Comparison of ENCODE assay signal across 10 cellular contexts in genomic region chr20:50286174-50286511, GRCh38.
DNase-seq lines count a peak whose midpoint lies in the region; TF ChIP-seq lines count a peak whose summit lies in the region.
"Had no signal": no experiment of that assay in that cellular context is flagged by ENCODE, and none has a peak within 500 bp of the region (broad histone marks: within the 10 kb centered on the region; RNA-seq: fewer than 3 reads in every experiment).

No MANE protein-coding gene starts in this region.

- H2AK5ac ChIP-seq in neuronal stem cell (ENCODE audit: low read depth, low read length) = no peak overlapping the region

- H3K9me3 ChIP-seq in BLaER1 treated with 17β-estradiol and CSF1 and Interleukin-3, amounts not matched to agents 10 nM and 100 nM (replicated peaks in 1 of 11) = no peaks in the 10 kb centered on the region
- no peaks in the 10 kb centered on the region for H3K9me3 ChIP-seq in HEK293 (ENCODE audit: control insufficient read depth, insufficient read depth, low read depth, low read length)
- no peaks in the 10 kb centered on the region for H3K9me3 ChIP-seq in ascending aorta
- no peaks in the 10 kb centered on the region for H3K9me3 ChIP-seq in neuronal stem cell (replicated peaks in 1 of 2; ENCODE audit: control insufficient read depth in 2 of 2, insufficient read depth in 1 of 2, low read depth in 1 of 2, low read length in 2 of 2)

- peaks cover 0 to 14% (median 0%) of the 10 kb centered on the region in 11 experiments; a peak in 5 of 22 replicates for H4K20me1 ChIP-seq in BLaER1 treated with 17β-estradiol and CSF1 and Interleukin-3, amounts not matched to agents 10 nM and 100 nM

- H3K9ac ChIP-seq in BLaER1 treated with 17β-estradiol and CSF1 and Interleukin-3, amounts not matched to agents 10 nM and 100 nM = peak overlapping the region in 6 of 11 experiments; percentile 30 to 70 (median 60); a peak in 6 of 22 replicates
- no peak overlapping the region for H3K9ac ChIP-seq in neuronal stem cell (ENCODE audit: low read depth, low read length, poor library complexity)

- WGBS in neuronal stem cell (ENCODE audit: extremely low coverage in 2 of 2, insufficient read length in 2 of 2, insufficient replicate concordance in 1 of 2), 2 donors = no CpG with 5 or more reads among the region's 9 CpGs
- 56 to 60% methylated on average over 9 of the region's 9 CpGs for WGBS in lower leg skin, 2 donors

- H3K27me3 ChIP-seq in BLaER1 treated with 17β-estradiol and CSF1 and Interleukin-3, amounts not matched to agents 10 nM and 100 nM = peaks cover 0 to 42% (median 11%) of the 10 kb centered on the region in 11 experiments; a peak in 13 of 22 replicates
- H3K27me3 ChIP-seq in ascending aorta (no peaks in the 10 kb centered on the region), neuronal stem cell (ENCODE audit: control insufficient read depth in 3 of 3, insufficient read depth in 3 of 3, low read depth in 1 of 3, low read length in 3 of 3) (no peaks in the 10 kb centered on the region)

- H2BK5ac ChIP-seq in neuronal stem cell (ENCODE audit: low read length) = no peak overlapping the region

- no peak for TF ChIP-seq POLR2A in lower leg skin (IDR thresholded peaks at IDR 0.05)

- CTCF ChIA-PET in HEK293 (lab: Yijun Ruan, JAX) = no interaction called here

- no peak overlapping the region for H4K8ac ChIP-seq in neuronal stem cell (ENCODE audit: low read depth, low read length)

- H3K4ac ChIP-seq in neuronal stem cell (ENCODE audit: low read length) = no peak overlapping the region

- peak overlapping the region; percentile 87 for H2AFZ ChIP-seq in neuronal stem cell (ENCODE audit: low read length)

- no peak overlapping the region for H3K4me3 ChIP-seq in BLaER1 treated with 17β-estradiol and CSF1 and Interleukin-3, amounts not matched to agents 10 nM and 100 nM
- H3K4me3 ChIP-seq in HEK293 (ENCODE audit: low read depth, low read length) (no peak overlapping the region), ascending aorta (peak overlapping the region in 1 of 2 donors; percentile 1), neuronal stem cell (ENCODE audit: low read length in 2 of 2) (no peak overlapping the region), lower leg skin (ENCODE audit: low read depth, poor library complexity, severe bottlenecking) (no peak overlapping the region)

- H3K14ac ChIP-seq in neuronal stem cell (ENCODE audit: low read length) = no peak overlapping the region

- DNase-seq in ascending aorta (ENCODE audit: low spot score in 2 of 2) (no peak), neuronal stem cell (ENCODE audit: low spot score) (no peak), posterior vena cava (ENCODE audit: low spot score) (no peak), KG1 (lab: John Stamatoyannopoulos, UW) (no peak), lower leg skin (ENCODE audit: low spot score in 2 of 2) (no peak)
- DNase-seq in stimulated activated CD4-positive, alpha-beta T cell treated with anti-CD3 and anti-CD28 coated beads, Interleukin-2, amount 100 ng/mL, for 24 hours = no peak
- DNase-seq: activated gamma-delta T cell treated with Interleukin-2 at 50 U/mL for 16 hours, NCI-H748 treated with DMSO at 0.1 percent for 48 hours had no signal

- no peak for TF ChIP-seq CTCF in HEK293 (tag by site-specific recombination; IDR thresholded peaks at IDR 0.05)
- no peak for TF ChIP-seq CTCF in ascending aorta (IDR thresholded peaks at IDR 0.05)
- no peak for TF ChIP-seq CTCF in lower leg skin (IDR thresholded peaks at IDR 0.05)

- no peak overlapping the region for H2BK120ac ChIP-seq in neuronal stem cell (ENCODE audit: low read depth, low read length)

- H2BK12ac ChIP-seq in neuronal stem cell (ENCODE audit: low read length) = no peak overlapping the region

- H3K18ac ChIP-seq in neuronal stem cell (ENCODE audit: low read length) = peak overlapping the region; percentile 40

- peak overlapping the region; percentile 69 to 98 (median 91) for H3K4me2 ChIP-seq in BLaER1 treated with 17β-estradiol and CSF1 and Interleukin-3, amounts not matched to agents 10 nM and 100 nM
- no peak overlapping the region for H3K4me2 ChIP-seq in neuronal stem cell (ENCODE audit: insufficient read depth, low read length, poor library complexity, severe bottlenecking)

- H3K36me3 ChIP-seq in BLaER1 treated with 17β-estradiol and CSF1 and Interleukin-3, amounts not matched to agents 10 nM and 100 nM = no peaks in the 10 kb centered on the region
- no peaks in the 10 kb centered on the region for H3K36me3 ChIP-seq in HEK293 (ENCODE audit: control insufficient read depth in 2 of 2, insufficient read depth in 1 of 2, low read length in 2 of 2)
- no peaks in the 10 kb centered on the region for H3K36me3 ChIP-seq in ascending aorta
- H3K36me3 ChIP-seq in neuronal stem cell (replicated peaks in 1 of 2; ENCODE audit: control insufficient read depth in 2 of 2, insufficient read depth in 2 of 2, low read length in 2 of 2) = no peaks in the 10 kb centered on the region

- POLR2A ChIA-PET in HEK293 (lab: Yijun Ruan, JAX) = no interaction called here

- peak overlapping the region in 6 of 11 experiments; percentile 68 to 81 (median 78); a peak in 11 of 22 replicates for H3K27ac ChIP-seq in BLaER1 treated with 17β-estradiol and CSF1 and Interleukin-3, amounts not matched to agents 10 nM and 100 nM
- H3K27ac ChIP-seq in HEK293 (ENCODE audit: extremely low read depth, low read depth, low read length) = peak overlapping the region; percentile 59
- H3K27ac ChIP-seq in ascending aorta = peak overlapping the region; percentile 35 to 70
- no peak overlapping the region for H3K27ac ChIP-seq in neuronal stem cell (replicated peaks; ENCODE audit: low read length)

- H3K4me1 ChIP-seq in BLaER1 treated with 17β-estradiol and CSF1 and Interleukin-3, amounts not matched to agents 10 nM and 100 nM = peaks cover 36 to 65% (median 48%) of the 10 kb centered on the region in 10 experiments
- H3K4me1 ChIP-seq in HEK293 (ENCODE audit: control insufficient read depth, insufficient read depth, low read length) (peaks cover 14% of the 10 kb centered on the region), ascending aorta (peaks cover 6 to 21% of the 10 kb centered on the region in 2 donors), neuronal stem cell (ENCODE audit: control insufficient read depth in 2 of 2, insufficient read depth in 1 of 2, low read depth in 1 of 2, low read length in 2 of 2) (peaks cover 5 to 7% of the 10 kb centered on the region in 2 donors)

- no peaks in the 10 kb centered on the region for H3K79me1 ChIP-seq in neuronal stem cell (ENCODE audit: low read depth, low read length)

- H2BK15ac ChIP-seq in neuronal stem cell (ENCODE audit: low read length) = no peak overlapping the region

- intact Hi-C loops in ascending aorta (cut with DNase I) (no loop called here), posterior vena cava (cut with DNase I) (loop anchor here in 1 of 2 donors (10.0 kb wide), 1 partner anchor 91 kb away; the partner anchor contains the start of gene CEBPB), lower leg skin (cut with DNase I; ENCODE audit: low total_unique reads) (no loop called here)

- H4K91ac ChIP-seq in neuronal stem cell (ENCODE audit: low read depth, low read length, poor library complexity) = no peak overlapping the region

- no peak overlapping the region for H3K23ac ChIP-seq in neuronal stem cell (ENCODE audit: low read depth, low read length, poor library complexity)

TF ChIP-seq in HEK293, 187 proteins besides CTCF, POLR2A, EP300 and RAD21:
- TF ChIP-seq ZNF558 (tag by site-specific recombination; IDR thresholded peaks at IDR 0.05) (no peak), ZNF529 (tag by site-specific recombination; IDR thresholded peaks at IDR 0.05; ENCODE audit: insufficient replicate concordance) (no peak), ZNF280D (tag by site-specific recombination; IDR thresholded peaks at IDR 0.05) (no peak), GFI1B (tag by site-specific recombination; IDR thresholded peaks at IDR 0.05) (no peak), EGR2 (tag by site-specific recombination; IDR thresholded peaks at IDR 0.05; ENCODE audit: low read depth) (no peak), ZNF585B (tag by site-specific recombination; IDR thresholded peaks at IDR 0.05) (no peak), ZNF677 (tag by site-specific recombination; IDR thresholded peaks at IDR 0.05) (no peak)
